Comparison of ENCODE assay signal across 8 cellular contexts in the genomic region with DNA sequence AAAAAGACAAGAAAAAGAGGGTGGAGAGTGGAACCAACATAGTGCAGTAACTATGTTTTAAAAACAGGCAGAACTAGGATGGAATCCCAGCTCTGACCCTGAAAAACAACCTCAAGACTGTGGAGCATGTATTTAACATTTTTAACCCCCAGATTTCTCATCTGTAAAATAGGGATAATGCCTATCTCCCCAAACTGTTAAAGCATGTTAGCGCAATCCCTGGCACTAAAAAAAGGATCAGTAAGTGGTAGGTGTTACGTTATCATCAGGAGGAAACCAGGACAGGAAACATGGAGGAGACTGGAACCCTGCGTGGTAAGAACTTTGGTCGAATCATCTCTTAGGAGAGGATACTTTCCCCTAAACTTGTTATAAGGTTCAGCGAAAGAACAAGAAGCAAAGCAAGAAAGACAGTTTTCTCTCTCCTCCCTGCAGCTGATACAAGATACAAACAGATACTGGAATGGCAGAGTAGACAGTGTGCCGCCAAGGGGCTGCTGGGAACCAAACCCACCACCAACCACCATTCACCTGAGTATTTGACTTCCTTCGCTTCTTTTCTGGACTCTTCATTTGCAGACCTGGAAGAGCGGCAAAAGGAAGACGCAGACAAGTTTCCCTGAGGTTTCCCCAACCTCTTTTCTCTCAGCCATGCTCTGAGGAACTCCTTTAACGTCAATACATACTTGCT. TPM values are rescaled to one million over a fixed set of nuclear protein-coding genes. Genes with fewer than 3 reads are reported as not detected.
DNase-seq lines count a peak whose midpoint lies in the region; ATAC-seq and FAIRE-seq lines count a peak whose summit lies in the region.

No MANE protein-coding gene starts in this region.

- H3K4me3 Mint-ChIP-seq in activated naive CD8-positive, alpha-beta T cell = peak overlapping the region; percentile 97
- peak overlapping the region; percentile 90 to 95 (median 92) for H3K4me3 Mint-ChIP-seq in immature natural killer cell

- H3K27me3 Mint-ChIP-seq in activated naive CD8-positive, alpha-beta T cell = no peaks in the 10 kb centered on the region
- peaks cover 6 to 9% (median 6%) of the 10 kb centered on the region in 3 donors for H3K27me3 Mint-ChIP-seq in immature natural killer cell (ENCODE audit: low read depth in 3 of 3)

- H3K36me3 Mint-ChIP-seq in activated naive CD8-positive, alpha-beta T cell = no peaks in the 10 kb centered on the region
- H3K36me3 Mint-ChIP-seq in immature natural killer cell = peaks cover 0 to 10% (median 10%) of the 10 kb centered on the region in 3 donors

- ATAC-seq in HG03378 (IDR thresholded peaks at IDR 0.05; ENCODE audit: unreplicated experiment) = no peak

- no peak for FAIRE-seq in HTR-8/SVneo (lab: Jason Lieb, UNC)

- DNase-seq in SIG-M5 treated with dmso at 0.1 percent for 504 hours (lab: John Stamatoyannopoulos, UW; ENCODE audit: unreplicated experiment) (peak; percentile 55), SIG-M5 (lab: John Stamatoyannopoulos, UW) (no peak), immature natural killer cell (no peak), superior temporal gyrus (ENCODE audit: extremely low spot score) (peak; percentile 15), HTR-8/SVneo (ENCODE audit: insufficient read length, low spot score) (no peak), NCI-H146 (lab: John Stamatoyannopoulos, UW) (no peak)

- peaks cover 45% of the 10 kb centered on the region for H3K4me1 Mint-ChIP-seq in activated naive CD8-positive, alpha-beta T cell (ENCODE audit: low read depth)
- H3K4me1 Mint-ChIP-seq in immature natural killer cell = peaks cover 39 to 48% of the 10 kb centered on the region in 2 donors

- H3K27ac Mint-ChIP-seq in activated naive CD8-positive, alpha-beta T cell = peak overlapping the region; percentile 92
- H3K27ac Mint-ChIP-seq in immature natural killer cell = peak overlapping the region; percentile 91 to 96 (median 95)

- H3K9me3 Mint-ChIP-seq in activated naive CD8-positive, alpha-beta T cell (ENCODE audit: low read depth) = no peaks in the 10 kb centered on the region
- no peaks in the 10 kb centered on the region for H3K9me3 Mint-ChIP-seq in immature natural killer cell

RNA-seq across cellular contexts. Expression of gene PYGO2, which starts 1.0 kb away (rescaled TPM):
- polyA plus RNA-seq in immature natural killer cell = 10 to 100 TPM; 15.0 to 39.1 (median 15.4) TPM

RNA-seq across cellular contexts. Expression of gene PBXIP1, which starts 4.7 kb away (rescaled TPM):
- 100 to 1,000 TPM in 1 of 3 donors, 10 to 100 TPM in 2; 45.1 to 117 (median 94.6) TPM for polyA plus RNA-seq in immature natural killer cell

RNA-seq across cellular contexts. Expression of gene SHC1, which starts 10.0 kb away (rescaled TPM):
- polyA plus RNA-seq in immature natural killer cell = 10 to 100 TPM; 32.3 to 49.4 (median 42.5) TPM

RNA-seq across cellular contexts. Expression of gene CKS1B, which starts 13.9 kb away (rescaled TPM):
- 10 to 100 TPM; 59.5 to 82.7 (median 67.5) TPM for polyA plus RNA-seq in immature natural killer cell

RNA-seq across cellular contexts. Expression of gene FLAD1, which starts 22.6 kb away (rescaled TPM):
- polyA plus RNA-seq in immature natural killer cell = 10 to 100 TPM; 40.9 to 99.7 (median 41.7) TPM

Comparison
In these comparisons a context has a peak if more than half of its experiments do, and no peak if none do; other contexts are left out.
1. DNase-seq: peak in SIG-M5 treated with dmso at 0.1 percent for 504 hours (single experiment) and superior temporal gyrus (single experiment); none in SIG-M5 (single experiment), immature natural killer cell (0 of 3), HTR-8/SVneo (single experiment) and NCI-H146 (single experiment).